ENCODE assay signal across 1 cellular context in the genomic region with DNA sequence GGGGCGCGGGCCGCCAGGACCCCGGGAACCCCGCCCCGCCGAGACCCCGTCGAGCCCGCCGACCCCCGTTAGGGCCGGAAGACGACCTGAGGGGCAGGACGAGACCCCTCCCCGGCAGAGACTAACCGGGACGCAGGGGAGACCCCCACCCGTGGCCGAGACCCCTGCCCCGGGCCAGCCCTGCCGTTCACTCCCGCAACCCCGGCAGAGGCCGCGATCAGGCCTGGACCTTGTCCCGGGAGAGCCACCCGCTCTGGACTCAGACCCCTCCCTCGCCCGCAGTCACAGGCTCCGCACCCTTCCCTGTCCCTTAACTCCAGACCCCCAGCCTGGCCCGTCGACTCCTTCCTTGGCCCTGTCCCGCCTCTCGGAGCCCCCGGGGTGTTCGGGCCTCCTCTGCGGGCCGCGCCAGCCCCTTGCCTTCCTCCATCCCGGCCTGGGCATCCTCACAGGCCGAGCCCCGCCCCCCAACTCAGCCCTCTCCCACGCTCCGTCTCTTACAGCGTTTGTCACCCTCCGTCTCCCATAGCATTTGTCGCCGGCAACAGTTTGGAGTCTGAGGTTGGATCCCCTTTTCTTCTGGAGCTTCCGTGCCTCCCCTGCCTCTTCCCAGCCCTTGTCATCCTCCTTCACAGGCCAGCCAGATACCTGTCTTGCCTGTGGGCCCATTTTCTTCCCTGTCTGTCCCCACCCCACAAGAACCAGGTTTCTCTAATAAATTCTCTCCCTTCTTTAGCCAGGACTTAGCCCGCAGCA.
TF ChIP-seq lines count a peak whose summit lies in the region.

No MANE protein-coding gene starts in this region.

TF ChIP-seq in HepG2, 621 proteins besides CTCF, POLR2A, EP300 and RAD21 (continued from another document and continues in another):
- TF ChIP-seq, protein P1, sequence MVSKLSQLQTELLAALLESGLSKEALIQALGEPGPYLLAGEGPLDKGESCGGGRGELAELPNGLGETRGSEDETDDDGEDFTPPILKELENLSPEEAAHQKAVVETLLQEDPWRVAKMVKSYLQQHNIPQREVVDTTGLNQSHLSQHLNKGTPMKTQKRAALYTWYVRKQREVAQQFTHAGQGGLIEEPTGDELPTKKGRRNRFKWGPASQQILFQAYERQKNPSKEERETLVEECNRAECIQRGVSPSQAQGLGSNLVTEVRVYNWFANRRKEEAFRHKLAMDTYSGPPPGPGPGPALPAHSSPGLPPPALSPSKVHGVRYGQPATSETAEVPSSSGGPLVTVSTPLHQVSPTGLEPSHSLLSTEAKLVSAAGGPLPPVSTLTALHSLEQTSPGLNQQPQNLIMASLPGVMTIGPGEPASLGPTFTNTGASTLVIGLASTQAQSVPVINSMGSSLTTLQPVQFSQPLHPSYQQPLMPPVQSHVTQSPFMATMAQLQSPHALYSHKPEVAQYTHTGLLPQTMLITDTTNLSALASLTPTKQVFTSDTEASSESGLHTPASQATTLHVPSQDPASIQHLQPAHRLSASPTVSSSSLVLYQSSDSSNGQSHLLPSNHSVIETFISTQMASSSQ (IDR thresholded peaks at IDR 0.05; ENCODE audit: low read depth): no peak
- TF ChIP-seq, protein P1 (CRISPR knock-in tag; IDR thresholded peaks at IDR 0.05; ENCODE audit: borderline replicate concordance): no peak
- TF ChIP-seq SAP130 (CRISPR knock-in tag; IDR thresholded peaks at IDR 0.05; ENCODE audit: low read depth) (peak; percentile 68), FOXM1 (CRISPR knock-in tag; IDR thresholded peaks at IDR 0.05) (no peak), ZBTB20 (CRISPR knock-in tag; IDR thresholded peaks at IDR 0.05; ENCODE audit: borderline replicate concordance, low read depth) (0 out of 2 replicates have a peak, but pooled peaks have one; percentile 26), ZNF274 (CRISPR knock-in tag; IDR thresholded peaks at IDR 0.05) (no peak), GATAD2A (CRISPR knock-in tag; IDR thresholded peaks at IDR 0.05) (no peak; the same call in 1 of the 2 replicates), RXRB (CRISPR knock-in tag; IDR thresholded peaks at IDR 0.05; ENCODE audit: borderline replicate concordance) (0 out of 2 replicates have a peak, but pooled peaks have one; percentile 24), SMYD3 (CRISPR knock-in tag; IDR thresholded peaks at IDR 0.05) (0 out of 2 replicates have a peak, but pooled peaks have one; percentile 47), FOXA1 (IDR thresholded peaks at IDR 0.05) (no peak), FOXA1 (CRISPR knock-in tag; IDR thresholded peaks at IDR 0.05) (peak; percentile 2; the same call in 1 of the 2 replicates), BCL6 (CRISPR knock-in tag; IDR thresholded peaks at IDR 0.05) (no peak; the same call in 1 of the 2 replicates), CBFB (CRISPR knock-in tag; IDR thresholded peaks at IDR 0.05) (0 out of 2 replicates have a peak, but pooled peaks have one; percentile 40), ZNF841 (CRISPR knock-in tag; IDR thresholded peaks at IDR 0.05; ENCODE audit: borderline replicate concordance) (no peak), AGO1 (IDR thresholded peaks at IDR 0.05; ENCODE audit: low read depth, low read length, poor library complexity, severe bottlenecking) (peak; percentile 98), ARHGAP35 (CRISPR knock-in tag; IDR thresholded peaks at IDR 0.05; ENCODE audit: borderline replicate concordance) (0 out of 2 replicates have a peak, but pooled peaks have one; percentile 72), GZF1 (CRISPR knock-in tag; IDR thresholded peaks at IDR 0.05) (0 out of 2 replicates have a peak, but pooled peaks have one; percentile 13), MXD4 (CRISPR knock-in tag; IDR thresholded peaks at IDR 0.05) (peak; percentile 17; the same call in 1 of the 2 replicates), ZNF652 (CRISPR knock-in tag; IDR thresholded peaks at IDR 0.05; ENCODE audit: borderline replicate concordance, low read depth) (no peak), PAWR (CRISPR knock-in tag; IDR thresholded peaks at IDR 0.05; ENCODE audit: borderline replicate concordance) (no peak), SP5 (CRISPR knock-in tag; IDR thresholded peaks at IDR 0.05; ENCODE audit: borderline replicate concordance, low read depth) (peak; percentile 23), CAMTA2 (CRISPR knock-in tag; IDR thresholded peaks at IDR 0.05; ENCODE audit: borderline replicate concordance) (peak; percentile 29), HIVEP1 (CRISPR knock-in tag; IDR thresholded peaks at IDR 0.05) (peak; percentile 56; the same call in 1 of the 2 replicates)
- TF ChIP-seq, protein P2, sequence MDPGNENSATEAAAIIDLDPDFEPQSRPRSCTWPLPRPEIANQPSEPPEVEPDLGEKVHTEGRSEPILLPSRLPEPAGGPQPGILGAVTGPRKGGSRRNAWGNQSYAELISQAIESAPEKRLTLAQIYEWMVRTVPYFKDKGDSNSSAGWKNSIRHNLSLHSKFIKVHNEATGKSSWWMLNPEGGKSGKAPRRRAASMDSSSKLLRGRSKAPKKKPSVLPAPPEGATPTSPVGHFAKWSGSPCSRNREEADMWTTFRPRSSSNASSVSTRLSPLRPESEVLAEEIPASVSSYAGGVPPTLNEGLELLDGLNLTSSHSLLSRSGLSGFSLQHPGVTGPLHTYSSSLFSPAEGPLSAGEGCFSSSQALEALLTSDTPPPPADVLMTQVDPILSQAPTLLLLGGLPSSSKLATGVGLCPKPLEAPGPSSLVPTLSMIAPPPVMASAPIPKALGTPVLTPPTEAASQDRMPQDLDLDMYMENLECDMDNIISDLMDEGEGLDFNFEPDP (CRISPR knock-in tag; conservative IDR thresholded peaks at IDR 0.05): peak; percentile 95
- TF ChIP-seq, protein P3, sequence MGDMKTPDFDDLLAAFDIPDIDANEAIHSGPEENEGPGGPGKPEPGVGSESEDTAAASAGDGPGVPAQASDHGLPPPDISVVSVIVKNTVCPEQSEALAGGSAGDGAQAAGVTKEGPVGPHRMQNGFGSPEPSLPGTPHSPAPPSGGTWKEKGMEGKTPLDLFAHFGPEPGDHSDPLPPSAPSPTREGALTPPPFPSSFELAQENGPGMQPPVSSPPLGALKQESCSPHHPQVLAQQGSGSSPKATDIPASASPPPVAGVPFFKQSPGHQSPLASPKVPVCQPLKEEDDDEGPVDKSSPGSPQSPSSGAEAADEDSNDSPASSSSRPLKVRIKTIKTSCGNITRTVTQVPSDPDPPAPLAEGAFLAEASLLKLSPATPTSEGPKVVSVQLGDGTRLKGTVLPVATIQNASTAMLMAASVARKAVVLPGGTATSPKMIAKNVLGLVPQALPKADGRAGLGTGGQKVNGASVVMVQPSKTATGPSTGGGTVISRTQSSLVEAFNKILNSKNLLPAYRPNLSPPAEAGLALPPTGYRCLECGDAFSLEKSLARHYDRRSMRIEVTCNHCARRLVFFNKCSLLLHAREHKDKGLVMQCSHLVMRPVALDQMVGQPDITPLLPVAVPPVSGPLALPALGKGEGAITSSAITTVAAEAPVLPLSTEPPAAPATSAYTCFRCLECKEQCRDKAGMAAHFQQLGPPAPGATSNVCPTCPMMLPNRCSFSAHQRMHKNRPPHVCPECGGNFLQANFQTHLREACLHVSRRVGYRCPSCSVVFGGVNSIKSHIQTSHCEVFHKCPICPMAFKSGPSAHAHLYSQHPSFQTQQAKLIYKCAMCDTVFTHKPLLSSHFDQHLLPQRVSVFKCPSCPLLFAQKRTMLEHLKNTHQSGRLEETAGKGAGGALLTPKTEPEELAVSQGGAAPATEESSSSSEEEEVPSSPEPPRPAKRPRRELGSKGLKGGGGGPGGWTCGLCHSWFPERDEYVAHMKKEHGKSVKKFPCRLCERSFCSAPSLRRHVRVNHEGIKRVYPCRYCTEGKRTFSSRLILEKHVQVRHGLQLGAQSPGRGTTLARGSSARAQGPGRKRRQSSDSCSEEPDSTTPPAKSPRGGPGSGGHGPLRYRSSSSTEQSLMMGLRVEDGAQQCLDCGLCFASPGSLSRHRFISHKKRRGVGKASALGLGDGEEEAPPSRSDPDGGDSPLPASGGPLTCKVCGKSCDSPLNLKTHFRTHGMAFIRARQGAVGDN (CRISPR knock-in tag; IDR thresholded peaks at IDR 0.05): no peak; the same call in none of the 2 replicates
- TF ChIP-seq, protein P4, sequence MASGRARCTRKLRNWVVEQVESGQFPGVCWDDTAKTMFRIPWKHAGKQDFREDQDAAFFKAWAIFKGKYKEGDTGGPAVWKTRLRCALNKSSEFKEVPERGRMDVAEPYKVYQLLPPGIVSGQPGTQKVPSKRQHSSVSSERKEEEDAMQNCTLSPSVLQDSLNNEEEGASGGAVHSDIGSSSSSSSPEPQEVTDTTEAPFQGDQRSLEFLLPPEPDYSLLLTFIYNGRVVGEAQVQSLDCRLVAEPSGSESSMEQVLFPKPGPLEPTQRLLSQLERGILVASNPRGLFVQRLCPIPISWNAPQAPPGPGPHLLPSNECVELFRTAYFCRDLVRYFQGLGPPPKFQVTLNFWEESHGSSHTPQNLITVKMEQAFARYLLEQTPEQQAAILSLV (CRISPR knock-in tag; IDR thresholded peaks at IDR 0.05; ENCODE audit: borderline replicate concordance): peak; percentile 62; the same call in 1 of the 2 replicates
- TF ChIP-seq, protein P5, sequence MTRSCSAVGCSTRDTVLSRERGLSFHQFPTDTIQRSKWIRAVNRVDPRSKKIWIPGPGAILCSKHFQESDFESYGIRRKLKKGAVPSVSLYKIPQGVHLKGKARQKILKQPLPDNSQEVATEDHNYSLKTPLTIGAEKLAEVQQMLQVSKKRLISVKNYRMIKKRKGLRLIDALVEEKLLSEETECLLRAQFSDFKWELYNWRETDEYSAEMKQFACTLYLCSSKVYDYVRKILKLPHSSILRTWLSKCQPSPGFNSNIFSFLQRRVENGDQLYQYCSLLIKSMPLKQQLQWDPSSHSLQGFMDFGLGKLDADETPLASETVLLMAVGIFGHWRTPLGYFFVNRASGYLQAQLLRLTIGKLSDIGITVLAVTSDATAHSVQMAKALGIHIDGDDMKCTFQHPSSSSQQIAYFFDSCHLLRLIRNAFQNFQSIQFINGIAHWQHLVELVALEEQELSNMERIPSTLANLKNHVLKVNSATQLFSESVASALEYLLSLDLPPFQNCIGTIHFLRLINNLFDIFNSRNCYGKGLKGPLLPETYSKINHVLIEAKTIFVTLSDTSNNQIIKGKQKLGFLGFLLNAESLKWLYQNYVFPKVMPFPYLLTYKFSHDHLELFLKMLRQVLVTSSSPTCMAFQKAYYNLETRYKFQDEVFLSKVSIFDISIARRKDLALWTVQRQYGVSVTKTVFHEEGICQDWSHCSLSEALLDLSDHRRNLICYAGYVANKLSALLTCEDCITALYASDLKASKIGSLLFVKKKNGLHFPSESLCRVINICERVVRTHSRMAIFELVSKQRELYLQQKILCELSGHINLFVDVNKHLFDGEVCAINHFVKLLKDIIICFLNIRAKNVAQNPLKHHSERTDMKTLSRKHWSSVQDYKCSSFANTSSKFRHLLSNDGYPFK (CRISPR knock-in tag; IDR thresholded peaks at IDR 0.05; ENCODE audit: borderline replicate concordance): no peak
- TF ChIP-seq, protein P6, sequence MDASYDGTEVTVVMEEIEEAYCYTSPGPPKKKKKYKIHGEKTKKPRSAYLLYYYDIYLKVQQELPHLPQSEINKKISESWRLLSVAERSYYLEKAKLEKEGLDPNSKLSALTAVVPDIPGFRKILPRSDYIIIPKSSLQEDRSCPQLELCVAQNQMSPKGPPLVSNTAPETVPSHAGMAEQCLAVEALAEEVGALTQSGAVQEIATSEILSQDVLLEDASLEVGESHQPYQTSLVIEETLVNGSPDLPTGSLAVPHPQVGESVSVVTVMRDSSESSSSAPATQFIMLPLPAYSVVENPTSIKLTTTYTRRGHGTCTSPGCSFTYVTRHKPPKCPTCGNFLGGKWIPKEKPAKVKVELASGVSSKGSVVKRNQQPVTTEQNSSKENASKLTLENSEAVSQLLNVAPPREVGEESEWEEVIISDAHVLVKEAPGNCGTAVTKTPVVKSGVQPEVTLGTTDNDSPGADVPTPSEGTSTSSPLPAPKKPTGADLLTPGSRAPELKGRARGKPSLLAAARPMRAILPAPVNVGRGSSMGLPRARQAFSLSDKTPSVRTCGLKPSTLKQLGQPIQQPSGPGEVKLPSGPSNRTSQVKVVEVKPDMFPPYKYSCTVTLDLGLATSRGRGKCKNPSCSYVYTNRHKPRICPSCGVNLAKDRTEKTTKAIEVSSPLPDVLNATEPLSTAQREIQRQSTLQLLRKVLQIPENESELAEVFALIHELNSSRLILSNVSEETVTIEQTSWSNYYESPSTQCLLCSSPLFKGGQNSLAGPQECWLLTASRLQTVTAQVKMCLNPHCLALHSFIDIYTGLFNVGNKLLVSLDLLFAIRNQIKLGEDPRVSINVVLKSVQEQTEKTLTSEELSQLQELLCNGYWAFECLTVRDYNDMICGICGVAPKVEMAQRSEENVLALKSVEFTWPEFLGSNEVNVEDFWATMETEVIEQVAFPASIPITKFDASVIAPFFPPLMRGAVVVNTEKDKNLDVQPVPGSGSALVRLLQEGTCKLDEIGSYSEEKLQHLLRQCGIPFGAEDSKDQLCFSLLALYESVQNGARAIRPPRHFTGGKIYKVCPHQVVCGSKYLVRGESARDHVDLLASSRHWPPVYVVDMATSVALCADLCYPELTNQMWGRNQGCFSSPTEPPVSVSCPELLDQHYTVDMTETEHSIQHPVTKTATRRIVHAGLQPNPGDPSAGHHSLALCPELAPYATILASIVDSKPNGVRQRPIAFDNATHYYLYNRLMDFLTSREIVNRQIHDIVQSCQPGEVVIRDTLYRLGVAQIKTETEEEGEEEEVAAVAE (CRISPR knock-in tag; IDR thresholded peaks at IDR 0.05; ENCODE audit: borderline replicate concordance): 0 out of 2 replicates have a peak, but pooled peaks have one; percentile 8
- TF ChIP-seq, protein P7, sequence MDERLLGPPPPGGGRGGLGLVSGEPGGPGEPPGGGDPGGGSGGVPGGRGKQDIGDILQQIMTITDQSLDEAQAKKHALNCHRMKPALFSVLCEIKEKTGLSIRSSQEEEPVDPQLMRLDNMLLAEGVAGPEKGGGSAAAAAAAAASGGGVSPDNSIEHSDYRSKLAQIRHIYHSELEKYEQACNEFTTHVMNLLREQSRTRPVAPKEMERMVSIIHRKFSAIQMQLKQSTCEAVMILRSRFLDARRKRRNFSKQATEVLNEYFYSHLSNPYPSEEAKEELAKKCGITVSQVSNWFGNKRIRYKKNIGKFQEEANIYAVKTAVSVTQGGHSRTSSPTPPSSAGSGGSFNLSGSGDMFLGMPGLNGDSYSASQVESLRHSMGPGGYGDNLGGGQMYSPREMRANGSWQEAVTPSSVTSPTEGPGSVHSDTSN (CRISPR knock-in tag; IDR thresholded peaks at IDR 0.05): 0 out of 2 replicates have a peak, but pooled peaks have one; percentile 23
- TF ChIP-seq, protein P8, sequence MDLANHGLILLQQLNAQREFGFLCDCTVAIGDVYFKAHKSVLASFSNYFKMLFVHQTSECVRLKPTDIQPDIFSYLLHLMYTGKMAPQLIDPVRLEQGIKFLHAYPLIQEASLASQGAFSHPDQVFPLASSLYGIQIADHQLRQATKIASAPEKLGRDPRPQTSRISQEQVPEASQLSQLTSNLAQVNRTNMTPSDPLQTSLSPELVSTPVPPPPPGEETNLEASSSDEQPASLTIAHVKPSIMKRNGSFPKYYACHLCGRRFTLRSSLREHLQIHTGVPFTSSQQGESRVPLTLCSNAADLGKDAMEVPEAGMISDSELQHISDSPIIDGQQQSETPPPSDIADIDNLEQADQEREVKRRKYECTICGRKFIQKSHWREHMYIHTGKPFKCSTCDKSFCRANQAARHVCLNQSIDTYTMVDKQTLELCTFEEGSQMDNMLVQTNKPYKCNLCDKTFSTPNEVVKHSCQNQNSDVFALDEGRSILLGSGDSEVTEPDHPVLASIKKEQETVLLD (CRISPR knock-in tag; IDR thresholded peaks at IDR 0.05; ENCODE audit: low read depth): no peak
